Comparison of ENCODE assay signal across 26 cellular contexts in genomic region chr3:166986000-166986399, GRCh38.
A peak's percentile ranks its signal among the peaks of the same experiment; 100 is the strongest.
DNase-seq lines count a peak whose midpoint lies in the region; ATAC-seq and TF ChIP-seq lines count a peak whose summit lies in the region.
"Had no signal": no experiment of that assay in that cellular context is flagged by ENCODE, and none has a peak within 500 bp of the region (broad histone marks: within the 10 kb centered on the region; RNA-seq: fewer than 3 reads in every experiment).

No MANE protein-coding gene starts in this region.

- H3K4me1 ChIP-seq in GM23338 (ENCODE audit: insufficient read depth) (0 out of 2 replicates have a peak, but pooled peaks cover 7% of the 10 kb centered on the region), smooth muscle cell (ENCODE audit: low read depth) (peaks cover 7% of the 10 kb centered on the region), endodermal cell (ENCODE audit: control insufficient read depth, insufficient read depth, low read length) (no peaks in the 10 kb centered on the region)
- H3K4me1 ChIP-seq: BLaER1, SJCRH30 had no signal

- H3K27ac ChIP-seq in GM23338 (ENCODE audit: low read depth) (peak overlapping the region; percentile 35; the same call in 1 of the 2 replicates), brain microvascular endothelial cell (peak overlapping the region; percentile 70), smooth muscle cell (ENCODE audit: low read depth) (no peak overlapping the region), endodermal cell (ENCODE audit: low read depth, low read length) (no peak overlapping the region)
- H3K27ac ChIP-seq: BLaER1, HL-60, SJCRH30 had no signal

- H3K79me2 ChIP-seq in GM23338 (replicated peaks; ENCODE audit: insufficient read depth) (no peaks in the 10 kb centered on the region), smooth muscle cell (ENCODE audit: low read depth) (no peaks in the 10 kb centered on the region)

- H3K4me1 Mint-ChIP-seq in GM23338 (peaks cover 7% of the 10 kb centered on the region), endodermal cell (no peaks in the 10 kb centered on the region)
- H3K4me1 Mint-ChIP-seq: T-helper 17 cell had no signal

- H4K20me1 ChIP-seq in GM23338 (replicated peaks; ENCODE audit: insufficient read depth): no peaks in the 10 kb centered on the region
- H4K20me1 ChIP-seq in smooth muscle cell (ENCODE audit: low read depth): no peaks in the 10 kb centered on the region
- H4K20me1 ChIP-seq: BLaER1 had no signal

- DNase-seq in GM23338 (ENCODE audit: low spot score) (no peak), RPMI7951 (ENCODE audit: low read depth) (peak; percentile 48), brain microvascular endothelial cell (no peak), smooth muscle cell (lab: John Stamatoyannopoulos, UW; ENCODE audit: unreplicated experiment) (no peak), endodermal cell (no peak), mesenteric fat pad (ENCODE audit: low spot score) (no peak)
- DNase-seq in activated CD4-positive, CD25-positive, alpha-beta regulatory T cell (lab: John Stamatoyannopoulos, UW): no peak
- DNase-seq: ACHN; CD4-positive, alpha-beta T cell; COR-L47; DMS 273 treated with DMSO at 0.1 percent for 48 hours; DMS79 treated with DMSO at 0.1 percent for 48 hours; GOT3; NCI-H1105; NCI-H146; NCI-H2029; NCI-H2227 treated with DMSO at 0.1 percent for 48 hours; NCI-H510A; SJCRH30; SW 1271; T-helper 17 cell had no signal

- peaks cover 3% of the 10 kb centered on the region for H3K27me3 Mint-ChIP-seq in GM23338 (ENCODE audit: insufficient read depth, low read depth, poor library complexity)
- no peaks in the 10 kb centered on the region for H3K27me3 Mint-ChIP-seq in endodermal cell (ENCODE audit: insufficient read depth)
- H3K27me3 Mint-ChIP-seq: CD4-positive, alpha-beta T cell; T-helper 17 cell had no signal

- H3K9me3 ChIP-seq in smooth muscle cell (replicated peaks; ENCODE audit: low read depth) (no peaks in the 10 kb centered on the region), endodermal cell (ENCODE audit: control insufficient read depth, low read length) (no peaks in the 10 kb centered on the region)
- H3K9me3 ChIP-seq: BLaER1, SJCRH30 had no signal

- 0 out of 2 replicates have a peak, but pooled peaks cover 10% of the 10 kb centered on the region for H3K9me2 ChIP-seq in GM23338 (ENCODE audit: insufficient read depth)

- H3K4me2 ChIP-seq in GM23338 (no peak overlapping the region; the same call in 1 of the 2 replicates), smooth muscle cell (peak overlapping the region; percentile 29)
- H3K4me2 ChIP-seq: BLaER1 had no signal

- H3K36me3 ChIP-seq in GM23338 (ENCODE audit: insufficient read depth) (no peaks in the 10 kb centered on the region), brain microvascular endothelial cell (replicated peaks) (no peaks in the 10 kb centered on the region), smooth muscle cell (ENCODE audit: low read depth) (no peaks in the 10 kb centered on the region), endodermal cell (ENCODE audit: control insufficient read depth, insufficient read depth, low read length) (no peaks in the 10 kb centered on the region)
- H3K36me3 ChIP-seq: BLaER1, SJCRH30 had no signal

- H2AFZ ChIP-seq in GM23338: no peak overlapping the region
- no peak overlapping the region for H2AFZ ChIP-seq in smooth muscle cell (ENCODE audit: low read depth)

- TF ChIP-seq CTCF in GM23338 (conservative IDR thresholded peaks at IDR 0.05; ENCODE audit: low read depth in 2 of 2): no peak
- no peak for TF ChIP-seq CTCF in brain microvascular endothelial cell (IDR thresholded peaks at IDR 0.05; ENCODE audit: low read depth, low read length, missing control alignments)
- no peak for TF ChIP-seq CTCF in smooth muscle cell (IDR thresholded peaks at IDR 0.05; ENCODE audit: borderline replicate concordance, insufficient read depth, poor library complexity, severe bottlenecking)
- TF ChIP-seq CTCF in endodermal cell (conservative IDR thresholded peaks at IDR 0.05): no peak

- H3K27me3 ChIP-seq in GM23338 (ENCODE audit: insufficient read depth) (no peaks in the 10 kb centered on the region), brain microvascular endothelial cell (replicated peaks) (no peaks in the 10 kb centered on the region), smooth muscle cell (ENCODE audit: low read depth) (no peaks in the 10 kb centered on the region), endodermal cell (ENCODE audit: control insufficient read depth, insufficient read depth, low read length, poor library complexity, severe bottlenecking) (no peaks in the 10 kb centered on the region)
- H3K27me3 ChIP-seq: BLaER1, SJCRH30 had no signal

- H3K9me3 Mint-ChIP-seq in GM23338 (no peaks in the 10 kb centered on the region), endodermal cell (no peaks in the 10 kb centered on the region)
- H3K9me3 Mint-ChIP-seq: CD4-positive, alpha-beta T cell had no signal

- in situ Hi-C loops in brain microvascular endothelial cell (cut with HindIII; ENCODE audit: low pct_ligation_motif_present, low sequenced_read_pairs): no loop called here

- H3K36me3 Mint-ChIP-seq in GM23338 (ENCODE audit: low read depth) (no peaks in the 10 kb centered on the region), endodermal cell (ENCODE audit: low read depth) (no peaks in the 10 kb centered on the region)

- H3F3A ChIP-seq in GM23338 (replicated peaks; ENCODE audit: low read depth): no peaks in the 10 kb centered on the region
- no peaks in the 10 kb centered on the region for H3F3A ChIP-seq in smooth muscle cell (ENCODE audit: low read depth)

- H3K27ac Mint-ChIP-seq in GM23338 (peak overlapping the region; percentile 48; the same call in 1 of the 2 replicates), endodermal cell (no peak overlapping the region)
- H3K27ac Mint-ChIP-seq: CD4-positive, alpha-beta T cell; T-helper 17 cell had no signal

- H3K4me3 ChIP-seq in GM23338: no peak overlapping the region
- H3K4me3 ChIP-seq in brain microvascular endothelial cell (ENCODE audit: low read depth, low read length): no peak overlapping the region
- no peak overlapping the region for H3K4me3 ChIP-seq in smooth muscle cell
- H3K4me3 ChIP-seq in endodermal cell (ENCODE audit: low read length): no peak overlapping the region
- H3K4me3 ChIP-seq: BLaER1, K562, SJCRH30 had no signal

- no peak overlapping the region for H3K9ac ChIP-seq in smooth muscle cell (ENCODE audit: low read depth)
- no peak overlapping the region for H3K9ac ChIP-seq in endodermal cell (ENCODE audit: extremely low read depth, low read length, poor library complexity, severe bottlenecking)
- H3K9ac ChIP-seq: BLaER1 had no signal

- no peak for ATAC-seq in GM23338
- ATAC-seq: HepG2, K562, Panc1, T-helper 17 cell had no signal

- H3K4me3 Mint-ChIP-seq in GM23338 (no peak overlapping the region), endodermal cell (no peak overlapping the region)
- H3K4me3 Mint-ChIP-seq: CD4-positive, alpha-beta T cell; T-helper 17 cell had no signal

TF ChIP-seq in GM23338, 12 proteins besides CTCF, POLR2A, EP300 and RAD21:
- TF ChIP-seq REST (IDR thresholded peaks at IDR 0.05; ENCODE audit: unreplicated experiment) (no peak), ZNF114 (CRISPR knock-in tag; IDR thresholded peaks at IDR 0.05) (no peak), EZH2phosphoT487 (IDR thresholded peaks at IDR 0.05; ENCODE audit: unreplicated experiment) (no peak), POLR2AphosphoS5 (IDR thresholded peaks at IDR 0.05; ENCODE audit: low read depth) (no peak), STAT1 (IDR thresholded peaks at IDR 0.05; ENCODE audit: unreplicated experiment) (no peak), CREB1 (CRISPR knock-in tag; IDR thresholded peaks at IDR 0.05; ENCODE audit: low read depth) (no peak), ZNF331 (CRISPR knock-in tag; IDR thresholded peaks at IDR 0.05; ENCODE audit: low read depth) (no peak)

Comparison
In these comparisons a context has a peak if more than half of its experiments do, and no peak if none do; other contexts are left out.
1. H3K27ac ChIP-seq: peak in GM23338 (single experiment) and brain microvascular endothelial cell (single experiment); none in smooth muscle cell (single experiment) and endodermal cell (single experiment).